Comparison of ENCODE assay signal across 1 cellular context in the genomic region with DNA sequence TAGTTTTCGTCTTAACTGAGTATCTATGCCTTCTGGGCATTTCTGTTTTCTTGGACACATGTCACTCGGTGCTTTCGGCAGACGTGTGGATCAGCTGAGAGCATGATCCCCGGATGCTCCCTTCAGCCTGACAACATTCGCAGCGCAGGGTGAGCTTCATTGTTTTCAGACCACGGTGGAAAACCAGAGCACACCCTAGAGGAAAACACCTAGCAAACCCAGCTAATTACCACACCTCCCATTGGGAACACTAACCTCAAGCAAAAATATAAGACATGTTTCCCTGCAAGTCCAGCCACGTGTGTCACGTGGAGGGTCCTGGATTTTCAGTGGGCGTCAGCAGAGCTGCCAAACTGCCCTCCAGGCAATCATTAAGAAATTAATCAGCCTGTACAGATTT.
TF ChIP-seq lines count a peak whose summit lies in the region.

No MANE protein-coding gene starts in this region.

TF ChIP-seq in K562, 482 proteins besides CTCF, POLR2A, EP300 and RAD21:
- TF ChIP-seq BRCA1 (IDR thresholded peaks at IDR 0.05) (no peak), BRCA1 (CRISPR knock-in tag; IDR thresholded peaks at IDR 0.05) (no peak), NRF1 (conservative IDR thresholded peaks at IDR 0.05 in 1 of 2, IDR thresholded peaks at IDR 0.05 in 1 of 2) (peak in 1 of 2 experiments; percentile 30; a peak in 2 of 4 replicates), L3MBTL2 (IDR thresholded peaks at IDR 0.05) (peak; percentile 17; the same call in 1 of the 2 replicates)
- TF ChIP-seq, protein P1, sequence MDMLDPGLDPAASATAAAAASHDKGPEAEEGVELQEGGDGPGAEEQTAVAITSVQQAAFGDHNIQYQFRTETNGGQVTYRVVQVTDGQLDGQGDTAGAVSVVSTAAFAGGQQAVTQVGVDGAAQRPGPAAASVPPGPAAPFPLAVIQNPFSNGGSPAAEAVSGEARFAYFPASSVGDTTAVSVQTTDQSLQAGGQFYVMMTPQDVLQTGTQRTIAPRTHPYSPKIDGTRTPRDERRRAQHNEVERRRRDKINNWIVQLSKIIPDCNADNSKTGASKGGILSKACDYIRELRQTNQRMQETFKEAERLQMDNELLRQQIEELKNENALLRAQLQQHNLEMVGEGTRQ (CRISPR knock-in tag; IDR thresholded peaks at IDR 0.05), result peak; percentile 39
